Comparison of ENCODE assay signal across 19 cellular contexts in genomic region chr9:109426621-109427402, GRCh38.
DNase-seq lines count a peak whose midpoint lies in the region; ATAC-seq, FAIRE-seq and TF ChIP-seq lines count a peak whose summit lies in the region.
"Had no signal": no experiment of that assay in that cellular context is flagged by ENCODE, and none has a peak within 500 bp of the region (broad histone marks: within the 10 kb centered on the region; RNA-seq: fewer than 3 reads in every experiment).

No MANE protein-coding gene starts in this region.

- H3K4me3 ChIP-seq in BLaER1 treated with 17β-estradiol and CSF1 and Interleukin-3, amounts not matched to agents 10 nM and 100 nM, result no peak overlapping the region
- H3K4me3 ChIP-seq: GM23248 had no signal

- no peak for TF ChIP-seq CTCF in progenitor cell of endocrine pancreas (IDR thresholded peaks at IDR 0.05; ENCODE audit: unreplicated experiment)

- ATAC-seq in HG03520 (IDR thresholded peaks at IDR 0.05; ENCODE audit: unreplicated experiment), result no peak
- ATAC-seq: HepG2, PC-3 had no signal

- FAIRE-seq in GM12891 (lab: Jason Lieb, UNC), result peak; percentile 13
- FAIRE-seq: HepG2 had no signal

- peak overlapping the region in 6 of 11 experiments; percentile 1 to 42 (median 22); a peak in 6 of 22 replicates for H3K4me2 ChIP-seq in BLaER1 treated with 17β-estradiol and CSF1 and Interleukin-3, amounts not matched to agents 10 nM and 100 nM

- DNase-seq in GM12891 (ENCODE audit: insufficient read length, low spot score), result no peak
- peak; percentile 60 for DNase-seq in SK-MEL-5 (ENCODE audit: low read depth, low spot score)
- peak; percentile 9 for DNase-seq in middle frontal gyrus (ENCODE audit: extremely low spot score, low spot score)
- no peak for DNase-seq in midbrain (lab: John Stamatoyannopoulos, UW)
- DNase-seq in progenitor cell of endocrine pancreas (ENCODE audit: low spot score, unreplicated experiment), result no peak
- DNase-seq: ACHN; AML-193; Calu3; CD4-positive, alpha-beta T cell; GM23248; KG1; NCI-H1105; NCI-H187; NCI-H526 treated with DMSO at 0.1 percent for 48 hours; PC-3 had no signal

- no peak overlapping the region for H3K9ac ChIP-seq in BLaER1 treated with 17β-estradiol and CSF1 and Interleukin-3, amounts not matched to agents 10 nM and 100 nM
- H3K9ac ChIP-seq: GM23248 had no signal

- H3K4me1 Mint-ChIP-seq in progenitor cell of endocrine pancreas (ENCODE audit: low read depth), result no peaks in the 10 kb centered on the region

- H3K27me3 Mint-ChIP-seq in progenitor cell of endocrine pancreas, result no peaks in the 10 kb centered on the region

- peaks cover 0 to 53% (median 22%) of the 10 kb centered on the region in 10 experiments; a peak in 17 of 20 replicates for H3K4me1 ChIP-seq in BLaER1 treated with 17β-estradiol and CSF1 and Interleukin-3, amounts not matched to agents 10 nM and 100 nM

- no peak for TF ChIP-seq POLR2A in GM12891 (IDR thresholded peaks at IDR 0.05; ENCODE audit: low read depth, low read length)

- H3K9me3 Mint-ChIP-seq in progenitor cell of endocrine pancreas (ENCODE audit: low read depth), result no peaks in the 10 kb centered on the region
- H3K9me3 Mint-ChIP-seq: CD4-positive, alpha-beta T cell had no signal

- H3K27ac ChIP-seq in BLaER1 treated with 17β-estradiol and CSF1 and Interleukin-3, amounts not matched to agents 10 nM and 100 nM, result no peak overlapping the region
- H3K27ac ChIP-seq: GM23248, RWPE1 had no signal

- H3K36me3 ChIP-seq in BLaER1 treated with 17β-estradiol and CSF1 and Interleukin-3, amounts not matched to agents 10 nM and 100 nM, result no peaks in the 10 kb centered on the region; a peak in 1 of 22 replicates

- H3K9me3 ChIP-seq in BLaER1 treated with 17β-estradiol and CSF1 and Interleukin-3, amounts not matched to agents 10 nM and 100 nM (replicated peaks in 1 of 11), result no peaks in the 10 kb centered on the region

- peaks cover 0 to 76% (median 0%) of the 10 kb centered on the region in 11 experiments; a peak in 6 of 22 replicates for H3K27me3 ChIP-seq in BLaER1 treated with 17β-estradiol and CSF1 and Interleukin-3, amounts not matched to agents 10 nM and 100 nM

- no peak overlapping the region for H3K27ac Mint-ChIP-seq in progenitor cell of endocrine pancreas
- H3K27ac Mint-ChIP-seq: CD4-positive, alpha-beta T cell had no signal

- no peak overlapping the region for H3K4me3 Mint-ChIP-seq in progenitor cell of endocrine pancreas (ENCODE audit: low read depth)
- H3K4me3 Mint-ChIP-seq: CD4-positive, alpha-beta T cell had no signal

- no peaks in the 10 kb centered on the region for H3K36me3 Mint-ChIP-seq in progenitor cell of endocrine pancreas (ENCODE audit: insufficient read depth)

- peaks cover 0 to 14% (median 0%) of the 10 kb centered on the region in 11 experiments; a peak in 2 of 22 replicates for H4K20me1 ChIP-seq in BLaER1 treated with 17β-estradiol and CSF1 and Interleukin-3, amounts not matched to agents 10 nM and 100 nM

- in situ Hi-C loops in SK-MEL-5 (cut with HindIII; ENCODE audit: low pct_unique_long_range_greater_than_20kb, low sequenced_read_pairs), result no loop called here

TF ChIP-seq in GM12891, 5 proteins besides CTCF, POLR2A, EP300 and RAD21:
- no peak for TF ChIP-seq POLR2AphosphoS5 (IDR thresholded peaks at IDR 0.05; ENCODE audit: low read depth, low read length)
- no peak for TF ChIP-seq POU2F2 (IDR thresholded peaks at IDR 0.05; ENCODE audit: low read depth, low read length)
- TF ChIP-seq PAX5 (IDR thresholded peaks at IDR 0.05; ENCODE audit: insufficient read depth, low read length, severe bottlenecking), result no peak
- no peak for TF ChIP-seq TAF1 (IDR thresholded peaks at IDR 0.05; ENCODE audit: low read depth, low read length)
- no peak for TF ChIP-seq SPI1 (IDR thresholded peaks at IDR 0.05; ENCODE audit: low read depth, low read length)

Comparison
In these comparisons a context has a peak if more than half of its experiments do, and no peak if none do; other contexts are left out.
1. DNase-seq: peak in SK-MEL-5 (single experiment) and middle frontal gyrus (single experiment); none in GM12891 (single experiment), midbrain (single experiment) and progenitor cell of endocrine pancreas (single experiment).